Comparison of ENCODE assay signal across 22 cellular contexts in genomic region chr2:58866527-58866926, GRCh38.
"Had no signal": no experiment of that assay in that cellular context is flagged by ENCODE, and none has a peak within 500 bp of the region (broad histone marks: within the 10 kb centered on the region; RNA-seq: fewer than 3 reads in every experiment).

No MANE protein-coding gene starts in this region.

- DNase-seq: hippocampal formation; left ventricle myocardium inferior; naive B cell; nucleus accumbens; pancreas; posterior cingulate gyrus; retina; right cardiac atrium; stimulated activated CD4-positive, alpha-beta T cell treated with anti-CD3 and anti-CD28 coated beads, Interleukin-4, amount 100 ng/mL, for 24 hours; stimulated activated naive CD4-positive, alpha-beta T cell treated with Interleukin-2 at 50 U/mL for 16 hours; substantia nigra; uterus had no signal

- H3K9me3 ChIP-seq: left ventricle myocardium inferior, pancreas, prostate gland, tibial nerve, uterus had no signal

- H3K27ac ChIP-seq: left ventricle myocardium inferior, pancreas, prostate gland, skin epidermis, tibial nerve, uterus had no signal

- H3K27ac Mint-ChIP-seq: mesothelial cell of epicardium; natural killer cell treated with Interleukin-12 subunit alpha and Interleukin-12 subunit beta and Interleukin-15 and Interleukin-18, amount 100 ng/mL, for 72 hours; stimulated activated effector memory CD8-positive, alpha-beta T cell treated with anti-CD3 and anti-CD28 coated beads, Interleukin-12 subunit alpha, Interleukin-12 subunit beta, amount 100 ng/mL, for 72 hours; stimulated activated naive CD8-positive, alpha-beta T cell treated with anti-CD3 and anti-CD28 coated beads, Interleukin-15, amount 100 ng/mL, for 72 hours; type B pancreatic cell had no signal

- H3K4me1 Mint-ChIP-seq: mesothelial cell of epicardium; stimulated activated effector memory CD8-positive, alpha-beta T cell treated with anti-CD3 and anti-CD28 coated beads, Interleukin-12 subunit alpha, Interleukin-12 subunit beta, amount 100 ng/mL, for 72 hours had no signal

- H3K27me3 Mint-ChIP-seq: natural killer cell treated with Interleukin-12 subunit alpha and Interleukin-12 subunit beta and Interleukin-15 and Interleukin-18, amount 100 ng/mL, for 72 hours; type B pancreatic cell had no signal

- H3K4me3 Mint-ChIP-seq: mesothelial cell of epicardium; natural killer cell treated with Interleukin-12 subunit alpha and Interleukin-12 subunit beta and Interleukin-15 and Interleukin-18, amount 100 ng/mL, for 72 hours; stimulated activated effector memory CD8-positive, alpha-beta T cell treated with anti-CD3 and anti-CD28 coated beads, Interleukin-12 subunit alpha, Interleukin-12 subunit beta, amount 100 ng/mL, for 72 hours; stimulated activated naive CD8-positive, alpha-beta T cell treated with anti-CD3 and anti-CD28 coated beads, Interleukin-15, amount 100 ng/mL, for 72 hours; type B pancreatic cell had no signal

- H3K4me3 ChIP-seq: left ventricle myocardium inferior, lung, pancreas, prostate gland, skin epidermis, tibial nerve, uterus had no signal

- H3K36me3 Mint-ChIP-seq: mesothelial cell of epicardium; naive B cell; natural killer cell treated with Interleukin-12 subunit alpha and Interleukin-12 subunit beta and Interleukin-15 and Interleukin-18, amount 100 ng/mL, for 72 hours; stimulated activated effector memory CD8-positive, alpha-beta T cell treated with anti-CD3 and anti-CD28 coated beads, Interleukin-12 subunit alpha, Interleukin-12 subunit beta, amount 100 ng/mL, for 72 hours; type B pancreatic cell had no signal

- H3K36me3 ChIP-seq: left ventricle myocardium inferior, pancreas, prostate gland, tibial nerve, uterus had no signal

- H3K27me3 ChIP-seq: pancreas, tibial nerve, uterus had no signal

- H3K4me1 ChIP-seq: left ventricle myocardium inferior, pancreas, prostate gland, tibial nerve, uterus had no signal

- ATAC-seq: natural killer cell treated with Interleukin-12 subunit alpha and Interleukin-12 subunit beta and Interleukin-15 and Interleukin-18, amount 100 ng/mL, for 72 hours; pancreas; right cardiac atrium; sciatic nerve; stimulated activated effector memory CD8-positive, alpha-beta T cell treated with anti-CD3 and anti-CD28 coated beads, Interleukin-12 subunit alpha, Interleukin-12 subunit beta, amount 100 ng/mL, for 72 hours had no signal
